ENCODE assay signal across 11 cellular contexts in genomic region chr20:8535403-8536003, GRCh38.
DNase-seq lines count a peak whose midpoint lies in the region; ATAC-seq, FAIRE-seq and TF ChIP-seq lines count a peak whose summit lies in the region.
"Had no signal": no experiment of that assay in that cellular context is flagged by ENCODE, and none has a peak within 500 bp of the region (broad histone marks: within the 10 kb centered on the region; RNA-seq: fewer than 3 reads in every experiment).

No MANE protein-coding gene starts in this region.

- H3K27me3 ChIP-seq in stomach: no peaks in the 10 kb centered on the region

- H3K27ac Mint-ChIP-seq in natural killer cell: no peak overlapping the region
- no peak overlapping the region for H3K27ac Mint-ChIP-seq in natural killer cell treated with Interleukin-12 subunit alpha and Interleukin-12 subunit beta and Interleukin-15 and Interleukin-18, amount 100 ng/mL, for 72 hours

- peaks cover 0 to 5% (median 2%) of the 10 kb centered on the region in 4 donors for H3K4me1 ChIP-seq in stomach

- no peaks in the 10 kb centered on the region for H3K36me3 Mint-ChIP-seq in natural killer cell
- no peaks in the 10 kb centered on the region for H3K36me3 Mint-ChIP-seq in natural killer cell treated with Interleukin-12 subunit alpha and Interleukin-12 subunit beta and Interleukin-15 and Interleukin-18, amount 100 ng/mL, for 72 hours

- DNase-seq in natural killer cell (no peak), NCI-H1105 treated with DMSO at 0.1 percent for 48 hours (lab: John Stamatoyannopoulos, UW) (peak; percentile 30), dermis blood vessel endothelial cell (peak; percentile 48), urothelium cell line (ENCODE audit: low spot score) (peak; percentile 26), 8988T (no peak), stomach (no peak), occipital lobe (lab: John Stamatoyannopoulos, UW) (no peak)
- DNase-seq in natural killer cell treated with Interleukin-12 subunit alpha and Interleukin-12 subunit beta and Interleukin-15 and Interleukin-18, amount 100 ng/mL, for 72 hours (ENCODE audit: low spot score): no peak
- DNase-seq: central memory CD4-positive, alpha-beta T cell; NCI-H526 treated with DMSO at 0.1 percent for 48 hours had no signal

- TF ChIP-seq CTCF in natural killer cell (IDR thresholded peaks at IDR 0.05): peak; percentile 28
- peak in 3 of 7 experiments; percentile 26 to 44 (median 29) for TF ChIP-seq CTCF in stomach (IDR thresholded peaks at IDR 0.05)

- FAIRE-seq in urothelium cell line (lab: Jason Lieb, UNC): no peak

- ATAC-seq in natural killer cell: peak in 1 of 3 donors; percentile 45
- no peak for ATAC-seq in natural killer cell treated with Interleukin-12 subunit alpha and Interleukin-12 subunit beta and Interleukin-15 and Interleukin-18, amount 100 ng/mL, for 72 hours

- no peaks in the 10 kb centered on the region for H3K27me3 Mint-ChIP-seq in natural killer cell (ENCODE audit: low read depth in 2 of 2)
- no peaks in the 10 kb centered on the region for H3K27me3 Mint-ChIP-seq in natural killer cell treated with Interleukin-12 subunit alpha and Interleukin-12 subunit beta and Interleukin-15 and Interleukin-18, amount 100 ng/mL, for 72 hours

- intact Hi-C loops in natural killer cell (cut with micrococcal nuclease) (no loop called here), stomach (cut with DNase I; ENCODE audit: low total_unique reads) (no loop called here)

- H3K9me3 Mint-ChIP-seq in natural killer cell: no peaks in the 10 kb centered on the region
- H3K9me3 Mint-ChIP-seq in natural killer cell treated with Interleukin-12 subunit alpha and Interleukin-12 subunit beta and Interleukin-15 and Interleukin-18, amount 100 ng/mL, for 72 hours: no peaks in the 10 kb centered on the region

- H3K27ac ChIP-seq in stomach: no peak overlapping the region
- H3K27ac ChIP-seq: skin epidermis had no signal

- TF ChIP-seq EP300 in stomach (IDR thresholded peaks at IDR 0.05): no peak

- no peaks in the 10 kb centered on the region for H3K9me3 ChIP-seq in stomach

- no peak overlapping the region for H3K4me3 ChIP-seq in stomach
- H3K4me3 ChIP-seq: skin epidermis had no signal

- 77 to 91% (median 84%) methylated on average over 3 of the region's 3 CpGs for WGBS in stomach, 5 donors

- H3K4me1 Mint-ChIP-seq in natural killer cell: peaks cover 10 to 18% of the 10 kb centered on the region in 2 donors
- peaks cover 6 to 10% of the 10 kb centered on the region in 2 donors for H3K4me1 Mint-ChIP-seq in natural killer cell treated with Interleukin-12 subunit alpha and Interleukin-12 subunit beta and Interleukin-15 and Interleukin-18, amount 100 ng/mL, for 72 hours (ENCODE audit: low read depth in 2 of 2)

- H3K4me3 Mint-ChIP-seq in natural killer cell: no peak overlapping the region
- H3K4me3 Mint-ChIP-seq in natural killer cell treated with Interleukin-12 subunit alpha and Interleukin-12 subunit beta and Interleukin-15 and Interleukin-18, amount 100 ng/mL, for 72 hours: no peak overlapping the region

- TF ChIP-seq POLR2A in stomach (IDR thresholded peaks at IDR 0.05): no peak

- no peaks in the 10 kb centered on the region for H3K36me3 ChIP-seq in stomach

Comparison
In these comparisons a context has a peak if more than half of its experiments do, and no peak if none do; other contexts are left out.
1. DNase-seq: peak in NCI-H1105 treated with DMSO at 0.1 percent for 48 hours (single experiment), dermis blood vessel endothelial cell (single experiment) and urothelium cell line (single experiment); none in natural killer cell (single experiment), natural killer cell treated with Interleukin-12 subunit alpha and Interleukin-12 subunit beta and Interleukin-15 and Interleukin-18, amount 100 ng/mL, for 72 hours (single experiment), 8988T (single experiment), stomach (single experiment) and occipital lobe (single experiment).